In the genomic region with DNA sequence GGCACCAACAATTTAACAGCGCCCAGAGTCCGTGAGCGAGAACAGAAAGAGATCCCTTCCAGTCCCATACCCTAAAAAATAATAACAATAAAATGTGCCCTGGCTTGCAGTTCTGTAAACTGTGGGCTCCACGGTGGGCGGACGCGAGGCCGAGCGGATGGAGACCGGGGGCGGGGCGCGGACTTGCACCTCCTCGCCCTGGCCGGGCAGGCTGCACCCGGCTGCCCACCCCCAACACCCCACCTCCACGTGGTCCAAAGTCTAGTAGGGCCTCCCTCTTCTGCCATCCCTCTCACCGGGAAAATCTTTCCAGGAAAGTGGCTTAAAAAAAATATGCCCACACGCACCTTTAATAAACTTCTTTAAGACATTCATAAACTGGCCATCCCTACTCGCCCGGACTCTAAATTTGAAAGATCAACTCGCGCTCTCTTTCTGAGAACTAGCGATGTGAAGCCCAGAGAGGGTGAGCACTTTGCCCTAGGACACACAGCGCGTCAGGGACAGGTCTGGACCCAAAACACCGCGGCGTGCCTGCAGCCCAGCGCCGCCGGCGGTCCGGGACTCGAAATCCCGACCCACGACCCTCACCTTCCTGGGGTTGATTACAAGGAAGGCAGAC, we compare ENCODE assay signal across 8 cellular contexts. TPM values are rescaled to one million over a fixed set of nuclear protein-coding genes. Genes with fewer than 3 reads are reported as not detected.
DNase-seq lines count a peak whose midpoint lies in the region; ATAC-seq, FAIRE-seq and TF ChIP-seq lines count a peak whose summit lies in the region.

No MANE protein-coding gene starts in this region.

- dilution Hi-C loops in endothelial cell of umbilical vein (cut with MboI; ENCODE audit: extremely low pct_ligation_motif_present, low sequenced_read_pairs) = no loop called here

- DNase-seq in Peyer's patch = peak in 2 of 3 donors; percentile 74 to 75
- no peak for DNase-seq in endothelial cell of umbilical vein (ENCODE audit: low read depth, low spot score)
- DNase-seq in kidney glomerular epithelial cell (lab: John Stamatoyannopoulos, UW) = no peak
- DNase-seq in dermis blood vessel endothelial cell = no peak

- H3K9me3 ChIP-seq in Peyer's patch (no peaks in the 10 kb centered on the region), endothelial cell of umbilical vein (replicated peaks; ENCODE audit: control insufficient read depth, insufficient read depth, low read length) (no peaks in the 10 kb centered on the region)

- H3K4me1 ChIP-seq in Peyer's patch (peaks cover 0 to 42% (median 0%) of the 10 kb centered on the region in 4 donors), endothelial cell of umbilical vein (ENCODE audit: control insufficient read depth, extremely low read depth, insufficient read depth, low read length) (peaks cover 21% of the 10 kb centered on the region), rectal smooth muscle tissue (ENCODE audit: control insufficient read depth, insufficient read depth, low read length) (no peaks in the 10 kb centered on the region)

- CTCF ChIA-PET in endothelial cell of umbilical vein (lab: Charles Lee) = interaction anchor here (1.0 to 1.5 kb wide), 3 partner anchors 18 to 117 kb away, joined by 3 to 4 read pairs (median 3); no protein-coding TSS in a partner anchor

- no peaks in the 10 kb centered on the region for H4K20me1 ChIP-seq in endothelial cell of umbilical vein (replicated peaks; ENCODE audit: control insufficient read depth, extremely low read depth, insufficient read depth, low read length)

- no TSS peak for BruUV-seq in endothelial cell of umbilical vein (replicated peaks; lab: Mats Ljungman, UMichigan)

- H3K9me1 ChIP-seq in endothelial cell of umbilical vein (replicated peaks; ENCODE audit: control insufficient read depth, extremely low read depth, insufficient read depth, low read length) = no peaks in the 10 kb centered on the region

- FAIRE-seq in endothelial cell of umbilical vein (lab: Jason Lieb, UNC) = no peak

- H3K4me3 ChIP-seq in Peyer's patch (peak overlapping the region; percentile 38 to 84 (median 56)), endothelial cell of umbilical vein (replicated peaks in 1 of 3; ENCODE audit: insufficient read depth in 1 of 3, low read depth in 1 of 3, low read length in 3 of 3) (peak overlapping the region in 1 of 3 experiments; percentile 41), rectal smooth muscle tissue (ENCODE audit: low read length) (peak overlapping the region; percentile 67)

- H3K9ac ChIP-seq in endothelial cell of umbilical vein (replicated peaks; ENCODE audit: extremely low read depth, insufficient read depth, low read length) (no peak overlapping the region), rectal smooth muscle tissue (ENCODE audit: low read length) (no peak overlapping the region)

- no peaks in the 10 kb centered on the region for H3K36me3 ChIP-seq in Peyer's patch
- no peaks in the 10 kb centered on the region for H3K36me3 ChIP-seq in endothelial cell of umbilical vein (ENCODE audit: control insufficient read depth in 2 of 2, extremely low read depth in 1 of 2, insufficient read depth in 2 of 2, low read length in 2 of 2)
- no peaks in the 10 kb centered on the region for H3K36me3 ChIP-seq in rectal smooth muscle tissue (ENCODE audit: control insufficient read depth, insufficient read depth, low read length)

- TF ChIP-seq POLR2A in Peyer's patch (IDR thresholded peaks at IDR 0.05) (no peak), endothelial cell of umbilical vein (IDR thresholded peaks at IDR 0.05; ENCODE audit: low read depth, low read length) (no peak)

- peak overlapping the region; percentile 38 for H3K4me2 ChIP-seq in endothelial cell of umbilical vein (ENCODE audit: insufficient read depth, low read length)

- peaks cover 0 to 9% of the 10 kb centered on the region in 2 donors for H3K27me3 ChIP-seq in Peyer's patch
- H3K27me3 ChIP-seq in endothelial cell of umbilical vein (ENCODE audit: control insufficient read depth in 2 of 2, insufficient read depth in 2 of 2, low read length in 2 of 2) = peaks cover 43 to 81% of the 10 kb centered on the region in 2 experiments
- H3K27me3 ChIP-seq in rectal smooth muscle tissue (ENCODE audit: control insufficient read depth, insufficient read depth, low read length) = peaks cover 12% of the 10 kb centered on the region

- TF ChIP-seq CTCF in Peyer's patch (IDR thresholded peaks at IDR 0.05) (no peak), endothelial cell of umbilical vein (IDR thresholded peaks at IDR 0.05; ENCODE audit: extremely low read depth in 1 of 2, insufficient read depth in 1 of 2, low read depth in 1 of 2, low read length in 2 of 2) (no peak)

- POLR2A ChIA-PET in endothelial cell of umbilical vein (lab: Charles Lee) = no interaction called here

- H3K27ac ChIP-seq in Peyer's patch (peak overlapping the region; percentile 62 to 89 (median 84)), endothelial cell of umbilical vein (ENCODE audit: insufficient read depth, low read depth, low read length) (no peak overlapping the region), rectal smooth muscle tissue (ENCODE audit: low read depth, low read length) (no peak overlapping the region)

- peak; percentile 12 for ATAC-seq in GM18867 (IDR thresholded peaks at IDR 0.05; ENCODE audit: unreplicated experiment)
- no peak for ATAC-seq in GM18519 (IDR thresholded peaks at IDR 0.05; ENCODE audit: low FRiP score, unreplicated experiment)
- no peak for ATAC-seq in HG02623 (IDR thresholded peaks at IDR 0.05; ENCODE audit: unreplicated experiment)

- intact Hi-C loops in endothelial cell of umbilical vein (cut with micrococcal nuclease) = loop anchor here (5.0 kb wide), 1 partner anchor 143 kb away; no protein-coding TSS in a partner anchor

- H3K79me2 ChIP-seq in endothelial cell of umbilical vein (ENCODE audit: control insufficient read depth, insufficient read depth, low read length) = no peaks in the 10 kb centered on the region

- H2AFZ ChIP-seq in endothelial cell of umbilical vein (ENCODE audit: low read depth, low read length) = peak overlapping the region; percentile 79

TF ChIP-seq in endothelial cell of umbilical vein, 7 proteins besides CTCF, POLR2A, EP300 and RAD21:
- TF ChIP-seq GATA2 (IDR thresholded peaks at IDR 0.05; ENCODE audit: insufficient read depth, insufficient read length, low read depth, low read length) = no peak
- no peak for TF ChIP-seq JUN (IDR thresholded peaks at IDR 0.05; ENCODE audit: borderline replicate concordance, insufficient read depth, insufficient read length, low read depth)
- TF ChIP-seq EZH2 (IDR thresholded peaks at IDR 0.05; ENCODE audit: borderline replicate concordance, low read depth, low read length, severe bottlenecking) = no peak
- TF ChIP-seq FOS (IDR thresholded peaks at IDR 0.05; ENCODE audit: borderline replicate concordance, insufficient read depth, low read length) = no peak
- TF ChIP-seq, protein P1, sequence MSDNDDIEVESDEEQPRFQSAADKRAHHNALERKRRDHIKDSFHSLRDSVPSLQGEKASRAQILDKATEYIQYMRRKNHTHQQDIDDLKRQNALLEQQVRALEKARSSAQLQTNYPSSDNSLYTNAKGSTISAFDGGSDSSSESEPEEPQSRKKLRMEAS (IDR thresholded peaks at IDR 0.05; ENCODE audit: insufficient read depth, insufficient read length) = no peak

RNA-seq across cellular contexts. Expression of a gene that starts 1.8 kb away (rescaled TPM):
- total RNA-seq in Peyer's patch = 10 to 100 TPM in 2 of 4 donors, 1 to 10 TPM in 2; 7.7 to 10.2 (median 10.0) TPM
- 0.07 TPM in 2 replicates for total RNA-seq in endothelial cell of umbilical vein
- polyA plus RNA-seq in endothelial cell of umbilical vein = 0.02 and 0.03 TPM in 2 replicates
- 0.01 TPM in 2 replicates for polyA plus RNA-seq in endothelial cell of umbilical vein (2011; cell fraction: cytosol; rRNA removed)
- 0.04 and 0.07 TPM in 2 replicates for polyA plus RNA-seq in endothelial cell of umbilical vein (2011; cell fraction: nucleus; rRNA removed)
- polyA plus RNA-seq in endothelial cell of umbilical vein (2012) = 0.03 and 0.04 TPM in 2 replicates
- 0.04 and 0.05 TPM in 2 replicates for polyA minus RNA-seq in endothelial cell of umbilical vein
- not detected for polyA minus RNA-seq in endothelial cell of umbilical vein (2011; cell fraction: cytosol; rRNA and poly(A)+ RNA removed)
- 0.10 TPM in 1 of 2 replicates, not detected in the other for polyA minus RNA-seq in endothelial cell of umbilical vein (2011; cell fraction: nucleus; rRNA and poly(A)+ RNA removed)
- total RNA-seq in dermis blood vessel endothelial cell = under 0.01 and 0.05 TPM in 2 replicates

Comparison
In these comparisons a context has a peak if more than half of its experiments do, and no peak if none do; other contexts are left out.
1. DNase-seq: peak in Peyer's patch (2 of 3); none in endothelial cell of umbilical vein (single experiment), kidney glomerular epithelial cell (single experiment) and dermis blood vessel endothelial cell (single experiment).
2. H3K27ac ChIP-seq: peak in Peyer's patch (4 of 4); none in endothelial cell of umbilical vein (single experiment) and rectal smooth muscle tissue (single experiment).